Comparison of ENCODE assay signal across 24 cellular contexts in the genomic region with DNA sequence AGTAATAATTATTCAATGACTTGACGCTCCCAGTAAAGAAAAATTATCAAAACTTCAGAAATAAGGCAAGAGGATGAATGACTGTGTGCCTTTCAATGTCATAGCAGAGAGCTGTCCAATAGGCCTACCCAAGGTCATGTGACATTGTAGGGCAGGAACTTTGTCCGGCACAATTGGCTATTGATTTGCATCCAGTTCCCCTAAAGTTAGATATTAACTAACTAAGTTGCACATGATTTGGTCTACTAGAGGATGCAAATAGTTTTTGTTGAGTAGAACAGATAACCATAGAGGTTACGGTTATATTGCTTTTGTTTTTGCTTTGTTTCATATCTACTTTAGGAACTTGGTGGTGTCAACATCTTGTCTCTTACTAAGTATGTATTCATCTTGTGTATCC.
A peak's percentile ranks its signal among the peaks of the same experiment; 100 is the strongest.
DNase-seq lines count a peak whose midpoint lies in the region; ATAC-seq and TF ChIP-seq lines count a peak whose summit lies in the region.
"Had no signal": no experiment of that assay in that cellular context is flagged by ENCODE, and none has a peak within 500 bp of the region (broad histone marks: within the 10 kb centered on the region; RNA-seq: fewer than 3 reads in every experiment).

No MANE protein-coding gene starts in this region.

- peaks cover 25% of the 10 kb centered on the region for H3K9me3 Mint-ChIP-seq in endodermal cell
- peaks cover 0 to 4% of the 10 kb centered on the region in 2 donors for H3K9me3 Mint-ChIP-seq in stimulated activated naive CD8-positive, alpha-beta T cell treated with anti-CD3 and anti-CD28 coated beads, Interleukin-15, amount 100 ng/mL, for 72 hours

- peaks cover 27% of the 10 kb centered on the region for H3K4me1 Mint-ChIP-seq in endodermal cell
- peaks cover 21% of the 10 kb centered on the region for H3K4me1 Mint-ChIP-seq in stimulated activated naive CD8-positive, alpha-beta T cell treated with anti-CD3 and anti-CD28 coated beads, Interleukin-15, amount 100 ng/mL, for 72 hours

- H3K9me3 ChIP-seq in endodermal cell (ENCODE audit: control insufficient read depth, low read length) (peaks cover 22% of the 10 kb centered on the region), ascending aorta (peaks cover 0 to 6% of the 10 kb centered on the region in 2 donors)

- H3K4me3 Mint-ChIP-seq in endodermal cell: no peak overlapping the region
- H3K4me3 Mint-ChIP-seq in stimulated activated naive CD8-positive, alpha-beta T cell treated with anti-CD3 and anti-CD28 coated beads, Interleukin-15, amount 100 ng/mL, for 72 hours: no peak overlapping the region
- H3K4me3 Mint-ChIP-seq: activated naive CD4-positive, alpha-beta T cell treated with anti-CD3 and anti-CD28 coated beads for 36 hours; CD4-positive, alpha-beta T cell; T-helper 1 cell treated with Interleukin-12 subunit alpha and Interleukin-12 subunit beta and Interleukin-4 antibody, amounts not matched to agents 30 μg/mL and 1 μg/mL, for 36 hours had no signal

- H3K4me1 ChIP-seq in endodermal cell (ENCODE audit: control insufficient read depth, insufficient read depth, low read length) (peaks cover 12% of the 10 kb centered on the region), ascending aorta (no peaks in the 10 kb centered on the region)
- H3K4me1 ChIP-seq: upper lobe of left lung had no signal

- H3K27ac Mint-ChIP-seq in endodermal cell: no peak overlapping the region
- no peak overlapping the region for H3K27ac Mint-ChIP-seq in stimulated activated naive CD8-positive, alpha-beta T cell treated with anti-CD3 and anti-CD28 coated beads, Interleukin-15, amount 100 ng/mL, for 72 hours
- H3K27ac Mint-ChIP-seq: activated naive CD4-positive, alpha-beta T cell treated with anti-CD3 and anti-CD28 coated beads for 36 hours; CD4-positive, alpha-beta T cell; T-helper 1 cell treated with Interleukin-12 subunit alpha and Interleukin-12 subunit beta and Interleukin-4 antibody, amounts not matched to agents 30 μg/mL and 1 μg/mL, for 36 hours had no signal

- H3K27me3 Mint-ChIP-seq in endodermal cell (ENCODE audit: insufficient read depth): no peaks in the 10 kb centered on the region
- peaks cover 16% of the 10 kb centered on the region for H3K27me3 Mint-ChIP-seq in stimulated activated naive CD8-positive, alpha-beta T cell treated with anti-CD3 and anti-CD28 coated beads, Interleukin-15, amount 100 ng/mL, for 72 hours

- peaks cover 5% of the 10 kb centered on the region for H3K36me3 Mint-ChIP-seq in endodermal cell (ENCODE audit: low read depth)

- 88 to 93% methylated on average over 2 to 3 of the region's 3 CpGs for WGBS in endodermal cell (ENCODE audit: insufficient coverage in 1 of 2, insufficient read length in 1 of 2), 2 experiments

- intact Hi-C loops in posterior vena cava (cut with DNase I) (no loop called here), ascending aorta (cut with DNase I) (no loop called here)

- H3K4me3 ChIP-seq in endodermal cell (ENCODE audit: low read length): peak overlapping the region; percentile 66
- H3K4me3 ChIP-seq in ascending aorta: no peak overlapping the region
- H3K4me3 ChIP-seq: hepatocyte, psoas muscle, SK-N-MC, upper lobe of left lung had no signal

- H3K27me3 ChIP-seq in endodermal cell (ENCODE audit: control insufficient read depth, insufficient read depth, low read length, poor library complexity, severe bottlenecking) (no peaks in the 10 kb centered on the region), ascending aorta (no peaks in the 10 kb centered on the region)
- H3K27me3 ChIP-seq: foreskin keratinocyte, hepatocyte, upper lobe of left lung had no signal

- ATAC-seq in GM18870 (IDR thresholded peaks at IDR 0.05; ENCODE audit: unreplicated experiment): peak; percentile 59
- peak; percentile 53 for ATAC-seq in GM21619 (IDR thresholded peaks at IDR 0.05; ENCODE audit: unreplicated experiment)
- peak; percentile 71 for ATAC-seq in HG03342 (IDR thresholded peaks at IDR 0.05; ENCODE audit: unreplicated experiment)
- no peak for ATAC-seq in HG02840 (IDR thresholded peaks at IDR 0.05; ENCODE audit: low FRiP score, unreplicated experiment)
- ATAC-seq in stimulated activated naive CD8-positive, alpha-beta T cell treated with anti-CD3 and anti-CD28 coated beads, Interleukin-15, amount 100 ng/mL, for 72 hours: no peak
- ATAC-seq: esophagus mucosa, foreskin keratinocyte, HCT116, psoas muscle had no signal

- TF ChIP-seq CTCF in endodermal cell (conservative IDR thresholded peaks at IDR 0.05): no peak
- no peak for TF ChIP-seq CTCF in ascending aorta (IDR thresholded peaks at IDR 0.05)

- H3K27ac ChIP-seq in endodermal cell (ENCODE audit: low read depth, low read length) (no peak overlapping the region), ascending aorta (no peak overlapping the region)
- H3K27ac ChIP-seq: foreskin keratinocyte, hepatocyte, psoas muscle, SK-N-MC, upper lobe of left lung had no signal

- H3K36me3 ChIP-seq in endodermal cell (ENCODE audit: control insufficient read depth, insufficient read depth, low read length): no peaks in the 10 kb centered on the region
- no peaks in the 10 kb centered on the region for H3K36me3 ChIP-seq in ascending aorta
- H3K36me3 ChIP-seq: upper lobe of left lung had no signal

- H3K9ac ChIP-seq in endodermal cell (ENCODE audit: extremely low read depth, low read length, poor library complexity, severe bottlenecking): no peak overlapping the region

- DNase-seq in endodermal cell (no peak), posterior vena cava (ENCODE audit: low spot score) (no peak), ascending aorta (ENCODE audit: low spot score in 2 of 2) (no peak)
- DNase-seq in stimulated activated naive CD8-positive, alpha-beta T cell treated with anti-CD3 and anti-CD28 coated beads, Interleukin-15, amount 100 ng/mL, for 72 hours: no peak
- DNase-seq: activated naive CD4-positive, alpha-beta T cell treated with anti-CD3 and anti-CD28 coated beads for 36 hours; CD4-positive, alpha-beta T cell; effector memory CD4-positive, alpha-beta T cell; foreskin keratinocyte; mesenchymal stem cell; NCI-H1105; NCI-H1930; NCI-H226; psoas muscle; stimulated activated CD8-positive, alpha-beta memory T cell treated with anti-CD3 and anti-CD28 coated beads, Interleukin-4, amount 100 ng/mL, for 48 hours; upper lobe of left lung had no signal

Comparison
In these comparisons a context has a peak if more than half of its experiments do, and no peak if none do; other contexts are left out.
1. ATAC-seq: peak in GM18870 (single experiment), GM21619 (single experiment) and HG03342 (single experiment); none in HG02840 (single experiment) and stimulated activated naive CD8-positive, alpha-beta T cell treated with anti-CD3 and anti-CD28 coated beads, Interleukin-15, amount 100 ng/mL, for 72 hours (single experiment).